In genomic region chr5:131634996-131635754, GRCh38 we compare ENCODE assay signal across 8 cellular contexts. TPM values are rescaled to one million over a fixed set of nuclear protein-coding genes. Genes with fewer than 3 reads are reported as not detected.
DNase-seq lines count a peak whose midpoint lies in the region; ATAC-seq and TF ChIP-seq lines count a peak whose summit lies in the region.

TSS of gene RAPGEF6 (minus strand) at chr5:131635229. CDS start at chr5:131635030, 199 bp downstream.

- no peak for TF ChIP-seq EP300 in gastroesophageal sphincter (IDR thresholded peaks at IDR 0.05)

- peak; percentile 96 for ATAC-seq in gastroesophageal sphincter

- CTCF ChIA-PET in activated naive CD4-positive, alpha-beta T cell treated with anti-CD3 and anti-CD28 coated beads, Interleukin-2, amount 10 ng/mL, durations not matched to agents 7 days and 5 days (lab: Charles Lee) = interaction anchor here (1.3 kb wide), 1 partner anchor 46 kb away, joined by 4 read pairs; no protein-coding TSS in a partner anchor

- H3K27me3 ChIP-seq in gastroesophageal sphincter = no peaks in the 10 kb centered on the region
- H3K27me3 ChIP-seq in neutrophil = no peaks in the 10 kb centered on the region

- H3K4me3 Mint-ChIP-seq in HFFc6 = peak within 1 kb of the TSS; percentile 96
- peak within 1 kb of the TSS; percentile 91 for H3K4me3 Mint-ChIP-seq in activated naive CD4-positive, alpha-beta T cell treated with anti-CD3 and anti-CD28 coated beads, Interleukin-2, amount 10 ng/mL, durations not matched to agents 7 days and 5 days

- H3K9ac ChIP-seq in SK-N-MC (ENCODE audit: insufficient read length) = peak within 1 kb of the TSS; percentile 97

- TF ChIP-seq POLR2A in NB4 (IDR thresholded peaks at IDR 0.05; ENCODE audit: extremely low read depth, insufficient read length) (peak; percentile 80), gastroesophageal sphincter (IDR thresholded peaks at IDR 0.05) (peak; percentile 79 to 87)

- H3K27ac Mint-ChIP-seq in HFFc6 = peak within 1 kb of the TSS; percentile 99
- H3K27ac Mint-ChIP-seq in activated naive CD4-positive, alpha-beta T cell treated with anti-CD3 and anti-CD28 coated beads, Interleukin-2, amount 10 ng/mL, durations not matched to agents 7 days and 5 days = peak within 1 kb of the TSS; percentile 100

- peaks cover 0 to 51% (median 4%) of the 10 kb centered on the region in 3 donors for H3K4me1 ChIP-seq in gastroesophageal sphincter
- peaks cover 85 to 87% of the 10 kb centered on the region in 2 experiments for H3K4me1 ChIP-seq in neutrophil (ENCODE audit: control insufficient read depth in 1 of 2, insufficient read depth in 1 of 2, low read depth in 1 of 2, low read length in 1 of 2)

- WGBS in gastroesophageal sphincter (ENCODE audit: low coverage in 1 of 2), 2 donors = 0 to 3% methylated on average over 8 to 29 of the region's 60 CpGs

- no peaks in the 10 kb centered on the region for H3K36me3 Mint-ChIP-seq in HFFc6 (ENCODE audit: low read depth)
- H3K36me3 Mint-ChIP-seq in activated naive CD4-positive, alpha-beta T cell treated with anti-CD3 and anti-CD28 coated beads, Interleukin-2, amount 10 ng/mL, durations not matched to agents 7 days and 5 days = peaks cover 1% of the 10 kb centered on the region

- peaks cover 25% of the 10 kb centered on the region for H3K4me1 Mint-ChIP-seq in HFFc6 (ENCODE audit: low read depth)
- peaks cover 29% of the 10 kb centered on the region for H3K4me1 Mint-ChIP-seq in activated naive CD4-positive, alpha-beta T cell treated with anti-CD3 and anti-CD28 coated beads, Interleukin-2, amount 10 ng/mL, durations not matched to agents 7 days and 5 days

- H3K36me3 ChIP-seq in SK-N-MC (ENCODE audit: insufficient read depth, low read length) = no peaks in the 10 kb centered on the region
- no peaks in the 10 kb centered on the region for H3K36me3 ChIP-seq in gastroesophageal sphincter
- no peaks in the 10 kb centered on the region for H3K36me3 ChIP-seq in neutrophil

- H3K4me3 ChIP-seq in NB4 (ENCODE audit: low read depth, low read length) = peak within 1 kb of the TSS; percentile 92
- H3K4me3 ChIP-seq in SK-N-MC = peak within 1 kb of the TSS; percentile 92
- peak within 1 kb of the TSS; percentile 71 to 79 for H3K4me3 ChIP-seq in gastroesophageal sphincter
- peak within 1 kb of the TSS; percentile 73 to 75 for H3K4me3 ChIP-seq in neutrophil (ENCODE audit: low read depth in 1 of 2, low read length in 1 of 2)

- H3K9me3 Mint-ChIP-seq in HFFc6 = no peaks in the 10 kb centered on the region
- H3K9me3 Mint-ChIP-seq in activated naive CD4-positive, alpha-beta T cell treated with anti-CD3 and anti-CD28 coated beads, Interleukin-2, amount 10 ng/mL, durations not matched to agents 7 days and 5 days = no peaks in the 10 kb centered on the region

- TF ChIP-seq CTCF in HFFc6 (IDR thresholded peaks at IDR 0.05) = peak; percentile 5; the same call in 1 of the 2 replicates
- no peak for TF ChIP-seq CTCF in NB4 (IDR thresholded peaks at IDR 0.05; ENCODE audit: low read depth, low read length)
- TF ChIP-seq CTCF in gastroesophageal sphincter (IDR thresholded peaks at IDR 0.05) = peak in 3 of 4 experiments; percentile 4 to 42 (median 41)
- TF ChIP-seq CTCF in neutrophil (IDR thresholded peaks at IDR 0.05) = peak; percentile 79

- H3K27me3 Mint-ChIP-seq in HFFc6 (ENCODE audit: insufficient read depth) = peaks cover 5% of the 10 kb centered on the region; the same call in 1 of the 2 replicates
- H3K27me3 Mint-ChIP-seq in activated naive CD4-positive, alpha-beta T cell treated with anti-CD3 and anti-CD28 coated beads, Interleukin-2, amount 10 ng/mL, durations not matched to agents 7 days and 5 days = no peaks in the 10 kb centered on the region

- H3K9me3 ChIP-seq in SK-N-MC (ENCODE audit: low read depth, low read length) = no peaks in the 10 kb centered on the region
- no peaks in the 10 kb centered on the region for H3K9me3 ChIP-seq in gastroesophageal sphincter
- H3K9me3 ChIP-seq in neutrophil = no peaks in the 10 kb centered on the region

- H3K27ac ChIP-seq in SK-N-MC (peak within 1 kb of the TSS; percentile 98), gastroesophageal sphincter (peak within 1 kb of the TSS; percentile 96 to 98 (median 98)), neutrophil (peak within 1 kb of the TSS; percentile 100), substantia nigra (ENCODE audit: low read depth, low read length, poor library complexity, severe bottlenecking) (peak within 1 kb of the TSS; percentile 95)

- DNase-seq in GM04504 (ENCODE audit: low read depth) = peak; percentile 100
- DNase-seq in HFFc6 = peak; percentile 100
- peak; percentile 100 for DNase-seq in NB4 (ENCODE audit: low read depth)
- peak; percentile 98 for DNase-seq in SK-N-MC (ENCODE audit: low read depth, low spot score)
- DNase-seq in activated naive CD4-positive, alpha-beta T cell treated with anti-CD3 and anti-CD28 coated beads, Interleukin-2, amount 10 ng/mL, durations not matched to agents 7 days and 5 days = peak; percentile 99
- DNase-seq in substantia nigra (lab: John Stamatoyannopoulos, UW) = peak; percentile 74 to 99 (median 94)

RNA-seq across cellular contexts. Expression of gene RAPGEF6, which starts in this region (rescaled TPM):
- total RNA-seq in HFFc6 (2021; fragmentation: NEBNext Ultra II Directional; extraction: Animal tissue kit (Norgen Biotek cat#: 25700)) = 10 to 100 TPM in 3 of 6 experiments, 1 to 10 TPM in 3; 7.3 to 12.0 (median 10.2) TPM
- total RNA-seq in gastroesophageal sphincter = 10 to 100 TPM; 14.0 to 23.7 (median 17.9) TPM

Comparison
In these comparisons a context has a peak if more than half of its experiments do, and no peak if none do; other contexts are left out.
1. Peak in every context shown above with its lines: DNase-seq, ATAC-seq, H3K4me3 ChIP-seq and H3K27ac ChIP-seq.